ENCODE assay signal across 1 cellular context in the genomic region with DNA sequence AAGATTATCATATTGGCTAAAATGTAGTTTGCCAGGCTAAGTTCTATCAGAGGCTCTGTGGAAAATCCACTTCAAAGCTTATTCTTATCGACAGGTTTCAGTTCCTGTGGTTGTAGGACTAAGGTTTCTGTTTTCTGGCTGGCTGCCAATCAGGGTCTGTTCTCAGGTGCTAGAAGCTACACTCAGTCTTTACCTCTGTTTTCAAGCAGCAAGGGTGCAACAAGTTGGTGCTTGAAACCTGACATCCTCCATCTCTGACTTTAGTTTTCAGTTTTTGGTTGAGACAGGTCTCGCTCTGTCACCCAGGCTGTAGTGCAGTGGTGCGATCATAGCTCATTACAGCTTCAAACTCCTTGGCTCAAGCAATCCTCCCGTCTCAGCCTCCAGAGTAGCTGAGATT.
TF ChIP-seq lines count a peak whose summit lies in the region.

No MANE protein-coding gene starts in this region.

TF ChIP-seq in K562, 482 proteins besides CTCF, POLR2A, EP300 and RAD21 (continued from another document):
- TF ChIP-seq, protein P1, sequence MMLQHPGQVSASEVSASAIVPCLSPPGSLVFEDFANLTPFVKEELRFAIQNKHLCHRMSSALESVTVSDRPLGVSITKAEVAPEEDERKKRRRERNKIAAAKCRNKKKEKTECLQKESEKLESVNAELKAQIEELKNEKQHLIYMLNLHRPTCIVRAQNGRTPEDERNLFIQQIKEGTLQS (IDR thresholded peaks at IDR 0.05), result no peak
- TF ChIP-seq, protein P1 (CRISPR knock-in tag; conservative IDR thresholded peaks at IDR 0.05), result no peak
- TF ChIP-seq, protein P2, sequence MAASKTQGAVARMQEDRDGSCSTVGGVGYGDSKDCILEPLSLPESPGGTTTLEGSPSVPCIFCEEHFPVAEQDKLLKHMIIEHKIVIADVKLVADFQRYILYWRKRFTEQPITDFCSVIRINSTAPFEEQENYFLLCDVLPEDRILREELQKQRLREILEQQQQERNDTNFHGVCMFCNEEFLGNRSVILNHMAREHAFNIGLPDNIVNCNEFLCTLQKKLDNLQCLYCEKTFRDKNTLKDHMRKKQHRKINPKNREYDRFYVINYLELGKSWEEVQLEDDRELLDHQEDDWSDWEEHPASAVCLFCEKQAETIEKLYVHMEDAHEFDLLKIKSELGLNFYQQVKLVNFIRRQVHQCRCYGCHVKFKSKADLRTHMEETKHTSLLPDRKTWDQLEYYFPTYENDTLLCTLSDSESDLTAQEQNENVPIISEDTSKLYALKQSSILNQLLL (CRISPR knock-in tag; IDR thresholded peaks at IDR 0.05; ENCODE audit: borderline replicate concordance), result no peak
- no peak for TF ChIP-seq ZSCAN32 (CRISPR knock-in tag; IDR thresholded peaks at IDR 0.05)
- TF ChIP-seq, protein P3, sequence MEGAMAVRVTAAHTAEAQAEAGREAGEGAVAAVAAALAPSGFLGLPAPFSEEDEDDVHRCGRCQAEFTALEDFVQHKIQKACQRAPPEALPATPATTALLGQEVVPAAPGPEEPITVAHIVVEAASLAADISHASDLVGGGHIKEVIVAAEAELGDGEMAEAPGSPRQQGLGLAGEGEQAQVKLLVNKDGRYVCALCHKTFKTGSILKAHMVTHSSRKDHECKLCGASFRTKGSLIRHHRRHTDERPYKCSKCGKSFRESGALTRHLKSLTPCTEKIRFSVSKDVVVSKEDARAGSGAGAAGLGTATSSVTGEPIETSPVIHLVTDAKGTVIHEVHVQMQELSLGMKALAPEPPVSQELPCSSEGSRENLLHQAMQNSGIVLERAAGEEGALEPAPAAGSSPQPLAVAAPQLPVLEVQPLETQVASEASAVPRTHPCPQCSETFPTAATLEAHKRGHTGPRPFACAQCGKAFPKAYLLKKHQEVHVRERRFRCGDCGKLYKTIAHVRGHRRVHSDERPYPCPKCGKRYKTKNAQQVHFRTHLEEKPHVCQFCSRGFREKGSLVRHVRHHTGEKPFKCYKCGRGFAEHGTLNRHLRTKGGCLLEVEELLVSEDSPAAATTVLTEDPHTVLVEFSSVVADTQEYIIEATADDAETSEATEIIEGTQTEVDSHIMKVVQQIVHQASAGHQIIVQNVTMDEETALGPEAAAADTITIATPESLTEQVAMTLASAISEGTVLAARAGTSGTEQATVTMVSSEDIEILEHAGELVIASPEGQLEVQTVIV (CRISPR knock-in tag; IDR thresholded peaks at IDR 0.05; ENCODE audit: borderline replicate concordance), result no peak
- peak; percentile 74 for TF ChIP-seq NFIX (CRISPR knock-in tag; IDR thresholded peaks at IDR 0.05; ENCODE audit: low read depth)
TF ChIP-seq in K562: peak in this region for 3.
